20 cellular contexts compared by ENCODE assay signal in genomic region chr12:34210689-34211530, GRCh38.
"Had no signal": no experiment of that assay in that cellular context is flagged by ENCODE, and none has a peak within 500 bp of the region (broad histone marks: within the 10 kb centered on the region; RNA-seq: fewer than 3 reads in every experiment).

No MANE protein-coding gene starts in this region.

- H3K9ac ChIP-seq: SK-N-SH had no signal

- H3K9me2 ChIP-seq: SK-N-SH had no signal

- DNase-seq: KBM-7; NCI-H1092 treated with DMSO at 0.1 percent for 48 hours; NCI-H1436; NCI-H187; NCI-H2029; NCI-H2081 treated with DMSO at 0.1 percent for 48 hours; NCI-H2171; NCI-H226; NCI-H446; NCI-H510A; NCI-H524 treated with DMSO at 0.1 percent for 48 hours; NCI-H69; NCI-H774; NK-92 treated with Interleukin-12 subunit alpha and Interleukin-12 subunit beta, amount 100 ng/mL, for 24 hours; PC-3; SHP77 had no signal

- H3K27ac Mint-ChIP-seq: IgD-negative memory B cell had no signal

- H3K27ac ChIP-seq: HL-60, RWPE1 had no signal

- H3K27me3 Mint-ChIP-seq: IgD-negative memory B cell had no signal

- H3K9me3 ChIP-seq: SK-N-SH had no signal

- H3K4me2 ChIP-seq: SK-N-SH had no signal

- H3K4me1 Mint-ChIP-seq: IgD-negative memory B cell had no signal
